Comparison of ENCODE assay signal across 9 cellular contexts in the genomic region with DNA sequence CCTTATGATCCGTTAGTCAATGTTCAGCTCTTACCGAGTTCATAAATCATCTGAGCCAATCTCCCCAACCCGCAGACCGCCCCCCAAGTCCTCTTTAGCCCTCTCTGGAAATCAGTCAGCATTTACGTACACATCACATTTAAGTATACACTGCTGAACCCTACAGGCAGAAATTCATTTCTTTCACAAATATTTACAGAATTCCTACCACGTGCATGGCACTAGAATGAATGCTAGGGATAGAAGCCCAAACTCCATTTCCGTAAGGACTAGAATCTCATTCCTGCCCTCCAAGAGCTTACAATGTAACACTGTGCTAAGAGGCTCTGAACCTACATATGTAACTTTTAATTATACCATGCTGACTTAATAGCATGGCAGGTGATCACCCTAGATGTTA. TPM values are rescaled to one million over a fixed set of nuclear protein-coding genes. Genes with fewer than 3 reads are reported as not detected.
DNase-seq lines count a peak whose midpoint lies in the region; ATAC-seq, FAIRE-seq and TF ChIP-seq lines count a peak whose summit lies in the region.
"Had no signal": no experiment of that assay in that cellular context is flagged by ENCODE, and none has a peak within 500 bp of the region (broad histone marks: within the 10 kb centered on the region; RNA-seq: fewer than 3 reads in every experiment).

No MANE protein-coding gene starts in this region.

- peak overlapping the region; percentile 90; the same call in 1 of the 2 replicates for H3K9ac ChIP-seq in GM12878 (ENCODE audit: control insufficient read depth, insufficient read depth, low read length)

- WGBS in GM12878 (ENCODE audit: insufficient coverage, insufficient replicate concordance, low lambda C conversion rate, missing lambda C conversion rate): 5% methylated on average over 7 of the region's 7 CpGs
- WGBS in mesodermal cell (ENCODE audit: insufficient coverage in 2 of 2), 2 experiments: 63 to 66% methylated on average over 4 to 6 of the region's 7 CpGs

- in situ Hi-C loops in GM12878 (cut with MboI): no loop called here

- RAD21 ChIA-PET in GM12878 (lab: Charles Lee; ENCODE audit: unreplicated experiment): interaction anchor here (1.1 to 1.4 kb wide), 2 partner anchors 19 to 92 kb away, joined by 3 to 5 read pairs; no protein-coding TSS in a partner anchor

- no peaks in the 10 kb centered on the region for H3K27me3 ChIP-seq in GM12878 (replicated peaks in 1 of 2; ENCODE audit: control insufficient read depth in 2 of 2, insufficient read depth in 2 of 2, low read length in 1 of 2)

- H3K4me3 ChIP-seq in AG04449 (ENCODE audit: low read depth, low read length): peak overlapping the region; percentile 89
- H3K4me3 ChIP-seq in HFF-Myc (replicated peaks; ENCODE audit: low read depth, low read length): peak overlapping the region; percentile 98
- H3K4me3 ChIP-seq in GM12878: peak overlapping the region; percentile 98
- H3K4me3 ChIP-seq in mesodermal cell (ENCODE audit: extremely low read depth, insufficient read depth, low read length, poor library complexity, severe bottlenecking): peak overlapping the region; percentile 80

- intact Hi-C loops in GM12878 (cut with micrococcal nuclease; ENCODE audit: unreplicated experiment) (loop anchor here (2.0 kb wide), 1 partner anchor 752 kb away; the partner anchor contains the start of gene SRSF6), head of caudate nucleus (cut with DNase I) (no loop called here)

- no peak overlapping the region for H2AFZ ChIP-seq in GM12878 (ENCODE audit: control insufficient read depth, low read depth, low read length)

- ATAC-seq in GM12878 (peak; percentile 12; the same call in 2 of the 3 replicates), HG02642 (IDR thresholded peaks at IDR 0.05; ENCODE audit: poor library complexity, unreplicated experiment) (no peak), GM18861 (IDR thresholded peaks at IDR 0.05; ENCODE audit: unreplicated experiment) (no peak)

- DNase-seq in AG04449 (ENCODE audit: low read depth, low spot score): no peak
- DNase-seq in HFF-Myc (ENCODE audit: extremely low read depth, low read depth): no peak
- no peak for DNase-seq in GM12878 (ENCODE audit: low read depth, low spot score)
- no peak for DNase-seq in frontal cortex (ENCODE audit: low spot score in 2 of 2)
- DNase-seq in head of caudate nucleus: no peak

- H3K79me2 ChIP-seq in GM12878 (ENCODE audit: control insufficient read depth, insufficient read depth, low read length): peaks cover 48% of the 10 kb centered on the region

- no peak for TF ChIP-seq CTCF in AG04449 (IDR thresholded peaks at IDR 0.05; ENCODE audit: insufficient read depth, low read length, missing control alignments)
- TF ChIP-seq CTCF in HFF-Myc (IDR thresholded peaks at IDR 0.05; ENCODE audit: low read depth, low read length, missing control alignments): no peak
- no peak for TF ChIP-seq CTCF in GM12878 (IDR thresholded peaks at IDR 0.05 in 2 of 3, conservative IDR thresholded peaks at IDR 0.05 in 1 of 3; ENCODE audit: control insufficient read depth in 2 of 3, extremely low read depth in 1 of 3, insufficient read depth in 1 of 3, low read depth in 3 of 3, low read length in 3 of 3)

- H3K36me3 ChIP-seq in GM12878 (ENCODE audit: control insufficient read depth in 2 of 2, insufficient read depth in 2 of 2, low read length in 1 of 2): peaks cover 0 to 12% of the 10 kb centered on the region in 2 experiments; a peak in 1 of 4 replicates
- peaks cover 17% of the 10 kb centered on the region for H3K36me3 ChIP-seq in mesodermal cell (ENCODE audit: control insufficient read depth, insufficient read depth, low read length)

- POLR2A ChIA-PET in AG04449 (lab: Yijun Ruan, JAX) (interaction anchor here (0.6 kb wide), 1 partner anchor 56 kb away, joined by 3 read pairs; no protein-coding TSS in a partner anchor), GM12878 (lab: Charles Lee) (no interaction called here)

- H3K4me1 ChIP-seq in GM12878 (ENCODE audit: control insufficient read depth, insufficient read depth, low read length) (peaks cover 4% of the 10 kb centered on the region; the same call in 1 of the 2 replicates), mesodermal cell (ENCODE audit: control insufficient read depth, insufficient read depth, low read length, poor library complexity, severe bottlenecking) (peaks cover 25% of the 10 kb centered on the region)

- FAIRE-seq in GM12878 (lab: Jason Lieb, UNC): no peak
- FAIRE-seq in frontal cortex (lab: Jason Lieb, UNC): no peak

- no peaks in the 10 kb centered on the region for H4K20me1 ChIP-seq in GM12878 (ENCODE audit: control insufficient read depth, insufficient read depth)

- TF ChIP-seq RAD21 in GM12878 (IDR thresholded peaks at IDR 0.05; ENCODE audit: insufficient read depth, low read depth, low read length): no peak

- CTCF ChIA-PET in AG04449 (lab: Yijun Ruan, JAX) (interaction anchor here (0.5 to 3.0 kb wide), 6 partner anchors 9 to 253 kb away, joined by 3 to 30 read pairs (median 4); no protein-coding TSS in a partner anchor), GM12878 (lab: Yijun Ruan, JAX) (interaction anchor here (0.9 to 3.4 kb wide), 6 partner anchors 8 to 103 kb away, joined by 3 to 36 read pairs (median 8); partner anchors contain the start of gene FITM2)

- peak overlapping the region; percentile 92 for H3K4me2 ChIP-seq in GM12878 (ENCODE audit: control insufficient read depth, insufficient read depth)

- no peak for TF ChIP-seq EP300 in GM12878 (IDR thresholded peaks at IDR 0.05; ENCODE audit: borderline replicate concordance in 1 of 2, control insufficient read depth in 1 of 2, low read depth in 2 of 2, low read length in 2 of 2)

- SMC1A ChIA-PET in GM12878 (lab: Charles Lee; ENCODE audit: uncharacterized antibody, unreplicated experiment): interaction anchor here (0.6 to 1.2 kb wide), 2 partner anchors 13 to 104 kb away, joined by 3 read pairs; no protein-coding TSS in a partner anchor

- no peaks in the 10 kb centered on the region for H3K9me3 ChIP-seq in GM12878 (replicated peaks; ENCODE audit: control insufficient read depth, insufficient read depth, low read length)
- no peaks in the 10 kb centered on the region for H3K9me3 ChIP-seq in mesodermal cell (ENCODE audit: control insufficient read depth, low read length)

- BruUV-seq in GM12878 (replicated peaks; lab: Mats Ljungman, UMichigan): no TSS peak

- no peak for TF ChIP-seq POLR2A in GM12878 (IDR thresholded peaks at IDR 0.05; ENCODE audit: low read depth, low read length)

- H3K27ac ChIP-seq in GM12878 (ENCODE audit: control insufficient read depth, insufficient read depth) (no peak overlapping the region), mesodermal cell (ENCODE audit: low read depth, low read length, severe bottlenecking) (no peak overlapping the region)

RNA-seq across cellular contexts. Expression of gene OSER1, which starts 1.8 kb away (rescaled TPM):
- 14.2 and 15.2 TPM in 2 replicates for total RNA-seq in GM12878 (2013; cell fraction: nucleolus; rRNA removed)
- 19.3 and 21.0 TPM in 2 replicates for total RNA-seq in GM12878 (2014; rRNA removed)
- 22.2 and 23.2 TPM in 2 replicates for total RNA-seq in GM12878 (2014; rRNA removed; fragmentation: Illumina TruSeq; extraction: Trizol)
- total RNA-seq in GM12878 (2021): 20.4 and 21.6 TPM in 2 replicates
- polyA plus RNA-seq in GM12878 (2011; ENCODE audit: low read depth): 38.1 TPM
- 52.5 and 54.0 TPM in 2 replicates for polyA plus RNA-seq in GM12878 (2011; rRNA removed)
- polyA plus RNA-seq in GM12878 (2011; cell fraction: cytosol; rRNA removed): 33.3 and 39.4 TPM in 2 replicates
- polyA plus RNA-seq in GM12878 (2011; cell fraction: nucleus; rRNA removed): 31.7 and 56.8 TPM in 2 replicates
- 30.5 and 42.3 TPM in 2 replicates for polyA plus RNA-seq in GM12878 (2012)
- 28.4 and 37.4 TPM in 2 replicates for polyA plus RNA-seq in GM12878 (2014; fragmentation: Illumina TruSeq; extraction: Trizol)
- 10 to 100 TPM; 50.3 to 63.8 TPM for polyA plus RNA-seq in GM12878 (2014; fragmentation: Nextera tagmentation; extraction: Ambion mirVana)
- 22.6 and 23.9 TPM in 2 replicates for polyA plus RNA-seq in GM12878 (2014; rRNA removed)
- 10 to 100 TPM; 28.4 to 33.0 TPM for polyA plus RNA-seq in GM12878 (2016; fragmentation: Nextera tagmentation; extraction: Ambion mirVana)
- polyA minus RNA-seq in GM12878 (2011; rRNA and poly(A)+ RNA removed): 31.2 and 45.4 TPM in 2 replicates
- polyA minus RNA-seq in GM12878 (2011; cell fraction: cytosol; rRNA and poly(A)+ RNA removed): 11.9 and 13.2 TPM in 2 replicates
- polyA minus RNA-seq in GM12878 (2011; cell fraction: nucleus; rRNA and poly(A)+ RNA removed): 9.2 and 10.0 TPM in 2 replicates
- 40.1 TPM for polyA plus RNA-seq in mesodermal cell (2013, experiment 1 of 2)
- 38.7 TPM for polyA plus RNA-seq in mesodermal cell (2013, experiment 2 of 2)
- 39.9 TPM for total RNA-seq in frontal cortex

RNA-seq across cellular contexts. Expression of gene JPH2, which starts 21.8 kb away (rescaled TPM):
- total RNA-seq in GM12878 (2013; cell fraction: nucleolus; rRNA removed): 0.27 and 0.42 TPM in 2 replicates
- total RNA-seq in GM12878 (2014; rRNA removed): not detected in 2 replicates
- not detected in 2 replicates for total RNA-seq in GM12878 (2014; rRNA removed; fragmentation: Illumina TruSeq; extraction: Trizol)
- total RNA-seq in GM12878 (2021): not detected in 2 replicates
- polyA plus RNA-seq in GM12878 (2011; ENCODE audit: low read depth): not detected
- 0.07 and 0.16 TPM in 2 replicates for polyA plus RNA-seq in GM12878 (2011; rRNA removed)
- 0.10 and 0.12 TPM in 2 replicates for polyA plus RNA-seq in GM12878 (2011; cell fraction: cytosol; rRNA removed)
- 0.37 and 0.40 TPM in 2 replicates for polyA plus RNA-seq in GM12878 (2011; cell fraction: nucleus; rRNA removed)
- 0.05 and 0.07 TPM in 2 replicates for polyA plus RNA-seq in GM12878 (2012)
- not detected in 2 replicates for polyA plus RNA-seq in GM12878 (2014; fragmentation: Illumina TruSeq; extraction: Trizol)
- not detected for polyA plus RNA-seq in GM12878 (2014; fragmentation: Nextera tagmentation; extraction: Ambion mirVana)
- not detected in 2 replicates for polyA plus RNA-seq in GM12878 (2014; rRNA removed)
- not detected for polyA plus RNA-seq in GM12878 (2016; fragmentation: Nextera tagmentation; extraction: Ambion mirVana)
- polyA minus RNA-seq in GM12878 (2011; rRNA and poly(A)+ RNA removed): 0.26 and 0.29 TPM in 2 replicates
- polyA minus RNA-seq in GM12878 (2011; cell fraction: cytosol; rRNA and poly(A)+ RNA removed): not detected in 2 replicates
- polyA minus RNA-seq in GM12878 (2011; cell fraction: nucleus; rRNA and poly(A)+ RNA removed): 0.24 and 0.29 TPM in 2 replicates
- 5.5 TPM for polyA plus RNA-seq in mesodermal cell (2013, experiment 1 of 2)
- polyA plus RNA-seq in mesodermal cell (2013, experiment 2 of 2): 5.6 TPM
- total RNA-seq in frontal cortex: under 0.01 TPM
- total RNA-seq: T-helper 1 cell treated with Interleukin-12 subunit alpha and Interleukin-12 subunit beta and Interleukin-4 antibody, amounts not matched to agents 30 ng/mL and 1 ng/mL, for 36 hours had no signal

RNA-seq across cellular contexts. Expression of gene GDAP1L1, which starts 38.3 kb away (rescaled TPM):
- not detected in 2 replicates for total RNA-seq in GM12878 (2013; cell fraction: nucleolus; rRNA removed)
- total RNA-seq in GM12878 (2014; rRNA removed): not detected in 2 replicates
- total RNA-seq in GM12878 (2014; rRNA removed; fragmentation: Illumina TruSeq; extraction: Trizol): not detected in 2 replicates
- not detected in 2 replicates for total RNA-seq in GM12878 (2021)
- polyA plus RNA-seq in GM12878 (2011; ENCODE audit: low read depth): not detected
- 0.08 TPM in 1 of 2 replicates, not detected in the other for polyA plus RNA-seq in GM12878 (2011; rRNA removed)
- 0.07 and 0.20 TPM in 2 replicates for polyA plus RNA-seq in GM12878 (2011; cell fraction: cytosol; rRNA removed)
- 0.19 and 0.25 TPM in 2 replicates for polyA plus RNA-seq in GM12878 (2011; cell fraction: nucleus; rRNA removed)
- 0.20 TPM in 1 of 2 replicates, not detected in the other for polyA plus RNA-seq in GM12878 (2012)
- not detected in 2 replicates for polyA plus RNA-seq in GM12878 (2014; fragmentation: Illumina TruSeq; extraction: Trizol)
- polyA plus RNA-seq in GM12878 (2014; fragmentation: Nextera tagmentation; extraction: Ambion mirVana): not detected
- polyA plus RNA-seq in GM12878 (2014; rRNA removed): not detected in 2 replicates
- under 1 TPM in 1 of 2 experiments, not detected in 1; 0.38 TPM for polyA plus RNA-seq in GM12878 (2016; fragmentation: Nextera tagmentation; extraction: Ambion mirVana)
- 0.10 TPM in 1 of 2 replicates, not detected in the other for polyA minus RNA-seq in GM12878 (2011; rRNA and poly(A)+ RNA removed)
- not detected in 2 replicates for polyA minus RNA-seq in GM12878 (2011; cell fraction: cytosol; rRNA and poly(A)+ RNA removed)
- polyA minus RNA-seq in GM12878 (2011; cell fraction: nucleus; rRNA and poly(A)+ RNA removed): not detected in 2 replicates
- polyA plus RNA-seq in mesodermal cell (2013, experiment 1 of 2): 5.6 TPM
- 3.5 TPM for polyA plus RNA-seq in mesodermal cell (2013, experiment 2 of 2)
- total RNA-seq in frontal cortex: 131 TPM
- total RNA-seq: T-helper 1 cell treated with Interleukin-12 subunit alpha and Interleukin-12 subunit beta and Interleukin-4 antibody, amounts not matched to agents 30 ng/mL and 1 ng/mL, for 36 hours had no signal

Comparison
In these comparisons a context has a peak if more than half of its experiments do, and no peak if none do; other contexts are left out.
1. RNA of gene GDAP1L1, which starts 38.3 kb away (total RNA-seq): 131 TPM in frontal cortex (single experiment); not detected in GM12878; every median in the first group is over 100 times any median in the second.
2. Peak in every context shown above with its lines, with median percentiles within 50 percentile points of each other: H3K4me3 ChIP-seq.